Comparison of ENCODE assay signal across 8 cellular contexts in the genomic region with DNA sequence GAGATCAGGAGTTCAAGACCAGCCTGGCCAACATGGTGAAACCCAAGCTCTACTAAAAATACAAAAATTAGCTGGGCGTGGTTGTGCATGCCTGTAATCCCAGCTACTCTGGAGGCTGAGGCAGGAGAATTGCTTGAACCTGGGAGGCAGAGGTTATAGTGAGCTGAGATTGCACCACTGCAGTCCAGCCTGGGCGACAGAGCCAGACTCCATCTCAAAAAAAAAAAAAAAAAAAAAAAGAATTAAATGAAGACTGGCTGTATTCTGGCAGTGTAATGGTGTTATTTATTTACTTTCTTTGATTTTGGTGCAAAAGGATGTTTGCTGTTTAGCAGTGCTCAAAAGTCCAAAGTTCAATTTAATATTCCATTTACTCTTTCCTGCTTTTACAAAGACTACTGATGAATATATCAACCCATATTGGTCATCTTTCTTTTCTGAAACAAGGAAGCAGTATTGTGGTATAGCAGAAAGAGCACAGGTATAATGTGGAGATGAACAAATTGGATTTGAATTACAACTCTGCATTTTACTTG.
A peak's percentile ranks its signal among the peaks of the same experiment; 100 is the strongest.
DNase-seq lines count a peak whose midpoint lies in the region; ATAC-seq, FAIRE-seq and TF ChIP-seq lines count a peak whose summit lies in the region.
"Not testable (repeated sequence)": the region's sequence is repeated elsewhere in the genome, so short reads cannot be mapped to it uniquely, and the experiment has no call there.

No MANE protein-coding gene starts in this region.

- H3K4me1 ChIP-seq in A549 (peaks cover 30% of the 10 kb centered on the region), HCT116 (ENCODE audit: control insufficient read depth in 1 of 2, insufficient read depth in 2 of 2, low read length in 2 of 2) (peaks cover 21% of the 10 kb centered on the region in 2 experiments; a peak in 3 of 4 replicates), keratinocyte (ENCODE audit: control insufficient read depth, extremely low read depth, insufficient read depth, low read length) (peaks cover 43% of the 10 kb centered on the region), right lobe of liver (peaks cover 0 to 20% (median 3%) of the 10 kb centered on the region in 4 donors), stomach (peaks cover 14 to 26% (median 17%) of the 10 kb centered on the region in 4 donors)
- not testable (repeated sequence) for H3K4me1 ChIP-seq in adrenal gland (replicated peaks in 1 of 2); colonic mucosa; upper lobe of right lung

- POLR2A ChIA-PET in A549 (lab: Yijun Ruan, JAX), result interaction anchor here (0.7 to 1.6 kb wide), 5 partner anchors 17 to 580 kb away, joined by 3 to 6 read pairs (median 6); partner anchors contain the start of gene AHR
- POLR2A ChIA-PET in HCT116 (lab: Charles Lee), result not testable (repeated sequence)

- not testable (repeated sequence) for H3K9me3 ChIP-seq in A549; HCT116 (ENCODE audit: control insufficient read depth in 1 of 2, insufficient read depth in 1 of 2, low read depth in 1 of 2, low read length in 2 of 2); adrenal gland (replicated peaks in 1 of 3); colonic mucosa; keratinocyte (ENCODE audit: control insufficient read depth, low read depth, low read length); right lobe of liver; stomach; upper lobe of right lung

- H3K9me1 ChIP-seq in keratinocyte (ENCODE audit: control insufficient read depth, extremely low read depth, insufficient read depth, low read length), result not testable (repeated sequence)

- DNase-seq in A549 (ENCODE audit: low read depth in 1 of 2, low spot score in 1 of 2); HCT116 (ENCODE audit: low read depth, low spot score); adrenal gland; colonic mucosa; keratinocyte (ENCODE audit: low read depth, low spot score); right lobe of liver; stomach; upper lobe of right lung: not testable (repeated sequence)

- H3K36me3 ChIP-seq in HCT116 (ENCODE audit: control insufficient read depth in 1 of 2, insufficient read depth in 2 of 2, low read length in 2 of 2); adrenal gland (replicated peaks in 1 of 2); colonic mucosa; keratinocyte (ENCODE audit: control insufficient read depth in 2 of 2, extremely low read depth in 1 of 2, insufficient read depth in 2 of 2, low read length in 2 of 2); right lobe of liver; stomach; upper lobe of right lung: not testable (repeated sequence)

- H3K27me3 ChIP-seq in HCT116 (ENCODE audit: insufficient read depth, low read length); adrenal gland; colonic mucosa; keratinocyte (ENCODE audit: control insufficient read depth, extremely low read depth, insufficient read depth, low read length); right lobe of liver; stomach; upper lobe of right lung: not testable (repeated sequence)

- H3K4me2 ChIP-seq in A549 (peak overlapping the region; percentile 62), HCT116 (ENCODE audit: low read length) (peak overlapping the region; percentile 38; the same call in 1 of the 2 replicates)
- not testable (repeated sequence) for H3K4me2 ChIP-seq in keratinocyte (ENCODE audit: control insufficient read depth, extremely low read depth, insufficient read depth, low read depth, low read length)

- not testable (repeated sequence) for ATAC-seq in A549, HCT116, upper lobe of right lung
- peak; percentile 30 to 56 (median 49) for ATAC-seq in right lobe of liver

- not testable (repeated sequence) for H4K20me1 ChIP-seq in HCT116 (ENCODE audit: insufficient read depth); keratinocyte (ENCODE audit: control insufficient read depth, extremely low read depth, insufficient read depth, low read length)

- not testable (repeated sequence) for H3K9me2 ChIP-seq in HCT116 (ENCODE audit: insufficient read depth)

- dilution Hi-C loops in keratinocyte (cut with MboI; ENCODE audit: extremely low pct_ligation_motif_present, low sequenced_read_pairs), result not testable (repeated sequence)

- 73% methylated on average over 2 of the region's 2 CpGs for WGBS in A549 (ENCODE audit: missing lambda C conversion rate)
- 87 to 96% (median 93%) methylated on average over 2 of the region's 2 CpGs for WGBS in adrenal gland, 4 donors
- 33% methylated on average over 1 of the region's 2 CpGs for WGBS in right lobe of liver (ENCODE audit: insufficient coverage, low coverage, low lambda C conversion rate, missing lambda C conversion rate)
- WGBS in stomach, 5 donors, result 72 to 100% (median 86%) methylated on average over 2 of the region's 2 CpGs

- not testable (repeated sequence) for H3K9ac ChIP-seq in HCT116 (ENCODE audit: low read length); colonic mucosa (ENCODE audit: low read depth in 2 of 2, low read length in 2 of 2); keratinocyte (ENCODE audit: control insufficient read depth, extremely low read depth, insufficient read depth, low read length)

- intact Hi-C loops in HCT116 (cut with micrococcal nuclease); adrenal gland (cut with DNase I); colonic mucosa (cut with DNase I); right lobe of liver (cut with DNase I); stomach (cut with DNase I; ENCODE audit: low total_unique reads); upper lobe of right lung (cut with DNase I): not testable (repeated sequence)

- H3K27ac ChIP-seq in A549, result peak overlapping the region; percentile 65 to 73
- H3K27ac ChIP-seq in HCT116 (ENCODE audit: low read depth, low read length), result not testable (repeated sequence)
- peak overlapping the region in 4 of 5 donors; percentile 51 to 80 (median 67) for H3K27ac ChIP-seq in adrenal gland
- H3K27ac ChIP-seq in colonic mucosa, result peak overlapping the region; percentile 41
- peak overlapping the region; percentile 75 for H3K27ac ChIP-seq in keratinocyte (ENCODE audit: control insufficient read depth, insufficient read depth, low read length)
- H3K27ac ChIP-seq in right lobe of liver, result peak overlapping the region; percentile 55 to 94 (median 93)
- H3K27ac ChIP-seq in stomach, result peak overlapping the region; percentile 57 to 85 (median 76)
- H3K27ac ChIP-seq in upper lobe of right lung, result peak overlapping the region; percentile 14

- BruUV-seq in HCT116 (replicated peaks; lab: Mats Ljungman, UMichigan), result not testable (repeated sequence)

- H3K4me3 ChIP-seq in A549; HCT116 (replicated peaks in 1 of 2; ENCODE audit: low read depth in 1 of 2, low read length in 2 of 2); adrenal gland; colonic mucosa; keratinocyte (ENCODE audit: control insufficient read depth in 2 of 3, extremely low read depth in 1 of 3, insufficient read depth in 2 of 3, low read depth in 1 of 3, low read length in 3 of 3); stomach; upper lobe of right lung: not testable (repeated sequence)
- peak overlapping the region in 1 of 3 donors; percentile 7 for H3K4me3 ChIP-seq in right lobe of liver

- not testable (repeated sequence) for TF ChIP-seq POLR2A in A549 (IDR thresholded peaks at IDR 0.05; ENCODE audit: low read length); HCT116 (IDR thresholded peaks at IDR 0.05; ENCODE audit: borderline replicate concordance, extremely low read depth, insufficient read depth, insufficient read length); adrenal gland (IDR thresholded peaks at IDR 0.05); right lobe of liver (IDR thresholded peaks at IDR 0.05); stomach (IDR thresholded peaks at IDR 0.05)

- not testable (repeated sequence) for FAIRE-seq in A549 (lab: Jason Lieb, UNC); keratinocyte (lab: Jason Lieb, UNC)

- peak overlapping the region; percentile 17 for H2AFZ ChIP-seq in HCT116 (ENCODE audit: low read depth, low read length, poor library complexity, severe bottlenecking)
- H2AFZ ChIP-seq in keratinocyte (ENCODE audit: control insufficient read depth, low read length), result not testable (repeated sequence)

- not testable (repeated sequence) for TF ChIP-seq RAD21 in A549 (conservative IDR thresholded peaks at IDR 0.05 in 1 of 2, IDR thresholded peaks at IDR 0.05 in 1 of 2); HCT116 (IDR thresholded peaks at IDR 0.05; ENCODE audit: low read depth)

- not testable (repeated sequence) for TF ChIP-seq CTCF in A549 (IDR thresholded peaks at IDR 0.05); HCT116 (IDR thresholded peaks at IDR 0.05 in 2 of 3, conservative IDR thresholded peaks at IDR 0.05 in 1 of 3; ENCODE audit: borderline replicate concordance in 1 of 3, insufficient read depth in 1 of 3, low read depth in 2 of 3, low read length in 2 of 3); adrenal gland (IDR thresholded peaks at IDR 0.05); colonic mucosa (IDR thresholded peaks at IDR 0.05); keratinocyte (optimal IDR thresholded peaks at IDR 0.05 in 1 of 3, IDR thresholded peaks at IDR 0.05 in 1 of 3, conservative IDR thresholded peaks at IDR 0.05 in 1 of 3; ENCODE audit: extremely low read depth in 1 of 3, insufficient read depth in 2 of 3, low read length in 3 of 3); right lobe of liver (IDR thresholded peaks at IDR 0.05); stomach (IDR thresholded peaks at IDR 0.05); upper lobe of right lung (IDR thresholded peaks at IDR 0.05)

- CTCF ChIA-PET in A549 (lab: Yijun Ruan, JAX), result interaction anchor here (1.6 kb wide), 1 partner anchor 117 kb away, joined by 5 read pairs; no protein-coding TSS in a partner anchor
- CTCF ChIA-PET in HCT116 (lab: Charles Lee), result not testable (repeated sequence)

- not testable (repeated sequence) for H3K79me2 ChIP-seq in HCT116 (ENCODE audit: insufficient read depth, low read length); keratinocyte (ENCODE audit: control insufficient read depth, insufficient read depth, low read length)

- TF ChIP-seq EP300 in A549 (IDR thresholded peaks at IDR 0.05); stomach (IDR thresholded peaks at IDR 0.05): not testable (repeated sequence)

- RAD21 ChIA-PET in HCT116 (lab: Charles Lee; ENCODE audit: low non-redundant PET in 1 of 2, low total read pairs in 2 of 2, uncharacterized antibody in 2 of 2, unreplicated experiment in 2 of 2), result not testable (repeated sequence)
